In genomic region chr19:8663920-8664670, GRCh38 we compare ENCODE assay signal across 1 cellular context.
TF ChIP-seq lines count a peak whose summit lies in the region.

No MANE protein-coding gene starts in this region.

TF ChIP-seq in H1, 55 proteins besides CTCF, POLR2A, EP300 and RAD21:
- peak; percentile 46; the same call in 1 of the 2 replicates for TF ChIP-seq KDM1A (IDR thresholded peaks at IDR 0.05; ENCODE audit: borderline replicate concordance, low read length)
- no peak for TF ChIP-seq TCF12 (IDR thresholded peaks at IDR 0.05; ENCODE audit: low read depth, low read length)
TF ChIP-seq in H1: peak in this region for 1.
